ENCODE assay signal across 1 cellular context in the genomic region with DNA sequence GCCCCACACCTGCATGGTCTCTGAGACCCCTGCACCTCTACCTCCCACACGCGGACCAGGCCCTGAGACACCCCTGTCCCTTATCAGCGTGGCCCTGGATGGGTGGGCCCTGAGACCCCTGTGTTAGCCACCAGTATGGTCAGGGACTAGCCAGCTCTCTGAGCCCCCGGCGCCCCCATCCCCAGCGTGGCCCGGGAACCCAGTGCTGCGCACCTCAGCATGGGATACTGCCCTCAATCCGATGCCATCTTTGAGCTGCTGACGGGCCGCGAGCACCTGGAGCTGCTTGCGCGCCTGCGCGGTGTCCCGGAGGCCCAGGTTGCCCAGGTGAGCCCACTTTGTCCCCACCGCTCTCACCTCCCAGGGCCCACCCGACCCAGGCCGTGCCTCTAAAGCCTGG.
TF ChIP-seq lines count a peak whose summit lies in the region.

No MANE protein-coding gene starts in this region.

TF ChIP-seq in H1, 55 proteins besides CTCF, POLR2A, EP300 and RAD21:
- no peak for TF ChIP-seq KDM5A (IDR thresholded peaks at IDR 0.05; ENCODE audit: low read length)
- no peak for TF ChIP-seq KDM1A (IDR thresholded peaks at IDR 0.05; ENCODE audit: borderline replicate concordance, low read length)
- no peak for TF ChIP-seq ASH2L (IDR thresholded peaks at IDR 0.05; ENCODE audit: low read length)
- no peak for TF ChIP-seq RNF2 (IDR thresholded peaks at IDR 0.05; ENCODE audit: borderline replicate concordance, low read depth, low read length, missing control alignments, poor library complexity, severe bottlenecking)
- TF ChIP-seq, protein P1, sequence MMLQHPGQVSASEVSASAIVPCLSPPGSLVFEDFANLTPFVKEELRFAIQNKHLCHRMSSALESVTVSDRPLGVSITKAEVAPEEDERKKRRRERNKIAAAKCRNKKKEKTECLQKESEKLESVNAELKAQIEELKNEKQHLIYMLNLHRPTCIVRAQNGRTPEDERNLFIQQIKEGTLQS (IDR thresholded peaks at IDR 0.05; ENCODE audit: insufficient read depth, low read depth, low read length), result no peak
- TF ChIP-seq SRF (IDR thresholded peaks at IDR 0.05; ENCODE audit: low read depth, low read length), result no peak
- TF ChIP-seq JUND (IDR thresholded peaks at IDR 0.05; ENCODE audit: low read length), result no peak
- TF ChIP-seq ZNF274 (IDR thresholded peaks at IDR 0.05; ENCODE audit: borderline replicate concordance, extremely low read depth, low read length), result no peak
- TF ChIP-seq, protein P2, sequence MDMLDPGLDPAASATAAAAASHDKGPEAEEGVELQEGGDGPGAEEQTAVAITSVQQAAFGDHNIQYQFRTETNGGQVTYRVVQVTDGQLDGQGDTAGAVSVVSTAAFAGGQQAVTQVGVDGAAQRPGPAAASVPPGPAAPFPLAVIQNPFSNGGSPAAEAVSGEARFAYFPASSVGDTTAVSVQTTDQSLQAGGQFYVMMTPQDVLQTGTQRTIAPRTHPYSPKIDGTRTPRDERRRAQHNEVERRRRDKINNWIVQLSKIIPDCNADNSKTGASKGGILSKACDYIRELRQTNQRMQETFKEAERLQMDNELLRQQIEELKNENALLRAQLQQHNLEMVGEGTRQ (IDR thresholded peaks at IDR 0.05; ENCODE audit: low read length), result no peak
- TF ChIP-seq MAFK (IDR thresholded peaks at IDR 0.05; ENCODE audit: low read depth, low read length), result no peak
- TF ChIP-seq GTF2F1 (IDR thresholded peaks at IDR 0.05; ENCODE audit: borderline replicate concordance, low read depth, low read length), result no peak
- TF ChIP-seq SIN3A (conservative IDR thresholded peaks at IDR 0.05 in 1 of 2, IDR thresholded peaks at IDR 0.05 in 1 of 2; ENCODE audit: low read depth in 1 of 2, low read length in 2 of 2), result no peak
- TF ChIP-seq BRCA1 (IDR thresholded peaks at IDR 0.05; ENCODE audit: low read depth, low read length), result no peak
- TF ChIP-seq KDM4A (IDR thresholded peaks at IDR 0.05; ENCODE audit: low read depth, low read length, severe bottlenecking), result no peak
- TF ChIP-seq NRF1 (IDR thresholded peaks at IDR 0.05; ENCODE audit: low read depth, low read length), result no peak
- TF ChIP-seq, protein P3, sequence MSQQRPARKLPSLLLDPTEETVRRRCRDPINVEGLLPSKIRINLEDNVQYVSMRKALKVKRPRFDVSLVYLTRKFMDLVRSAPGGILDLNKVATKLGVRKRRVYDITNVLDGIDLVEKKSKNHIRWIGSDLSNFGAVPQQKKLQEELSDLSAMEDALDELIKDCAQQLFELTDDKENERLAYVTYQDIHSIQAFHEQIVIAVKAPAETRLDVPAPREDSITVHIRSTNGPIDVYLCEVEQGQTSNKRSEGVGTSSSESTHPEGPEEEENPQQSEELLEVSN (IDR thresholded peaks at IDR 0.05), result no peak
